Comparison of ENCODE assay signal across 7 cellular contexts in genomic region chr12:2794261-2794735, GRCh38. TPM values are rescaled to one million over a fixed set of nuclear protein-coding genes. Genes with fewer than 3 reads are reported as not detected.
DNase-seq lines count a peak whose midpoint lies in the region; ATAC-seq and TF ChIP-seq lines count a peak whose summit lies in the region.

No MANE protein-coding gene starts in this region.

- DNase-seq in Karpas-422 = no peak
- peak in 37 of 56 donors; percentile 44 to 99 (median 73) for DNase-seq in amygdala (lab: John Stamatoyannopoulos, UW)
- no peak for DNase-seq in right atrium auricular region (ENCODE audit: low spot score)
- peak; percentile 79 for DNase-seq in pons (ENCODE audit: low spot score)
- DNase-seq in GOT3 (lab: John Stamatoyannopoulos, UW) = no peak
- no peak for DNase-seq in UCSD-AML1 (lab: John Stamatoyannopoulos, UW; ENCODE audit: unreplicated experiment)

- ATAC-seq in GM19397 (IDR thresholded peaks at IDR 0.05; ENCODE audit: unreplicated experiment) = peak; percentile 1

- H3K4me2 ChIP-seq in Karpas-422 (ENCODE audit: low read depth, low read length, poor library complexity, severe bottlenecking) = peak overlapping the region; percentile 81

- no peaks in the 10 kb centered on the region for H3K27me3 ChIP-seq in Karpas-422 (ENCODE audit: low read length)
- no peaks in the 10 kb centered on the region for H3K27me3 ChIP-seq in right atrium auricular region

- peaks cover 39% of the 10 kb centered on the region for H3K79me2 ChIP-seq in Karpas-422 (ENCODE audit: low read length)

- H3K9me3 ChIP-seq in Karpas-422 (ENCODE audit: low read length) (no peaks in the 10 kb centered on the region), right atrium auricular region (no peaks in the 10 kb centered on the region)

- TF ChIP-seq CTCF in right atrium auricular region (IDR thresholded peaks at IDR 0.05) = no peak

- peaks cover 29% of the 10 kb centered on the region for H4K20me1 ChIP-seq in Karpas-422 (ENCODE audit: insufficient read depth, low read depth, low read length)

- H2AFZ ChIP-seq in Karpas-422 (ENCODE audit: low read length) = no peak overlapping the region

- peak overlapping the region; percentile 84 for H3K9ac ChIP-seq in Karpas-422 (ENCODE audit: low read length)

- H3K9me2 ChIP-seq in Karpas-422 (replicated peaks; ENCODE audit: insufficient read depth, low read length) = no peaks in the 10 kb centered on the region

- H3K4me1 ChIP-seq in Karpas-422 (ENCODE audit: low read length) = peaks cover 20% of the 10 kb centered on the region
- H3K4me1 ChIP-seq in right atrium auricular region = peaks cover 0 to 29% of the 10 kb centered on the region in 2 donors

- H3K36me3 ChIP-seq in Karpas-422 (ENCODE audit: insufficient read depth, low read length) = peaks cover 33% of the 10 kb centered on the region
- H3K36me3 ChIP-seq in right atrium auricular region = peaks cover 17% of the 10 kb centered on the region

- H3K4me3 ChIP-seq in Karpas-422 (ENCODE audit: low read length) (peak overlapping the region; percentile 92; the same call in 1 of the 2 replicates), right atrium auricular region (peak overlapping the region; percentile 77 to 84)

- H3K27ac ChIP-seq in Karpas-422 (ENCODE audit: low read length) (no peak overlapping the region), right atrium auricular region (peak overlapping the region; percentile 80 to 85)

RNA-seq across cellular contexts. Expression of gene FKBP4, which starts 0.5 kb away (rescaled TPM):
- 76.7 and 98.3 TPM in 2 replicates for total RNA-seq in Karpas-422 (2014; rRNA removed; shearing (Covaris generic); ENCODE audit: low replicate concordance)
- total RNA-seq in right atrium auricular region = 10 to 100 TPM; 25.6 to 29.2 TPM

RNA-seq across cellular contexts. Expression of gene ITFG2, which starts 18.2 kb away (rescaled TPM):
- 31.9 and 54.5 TPM in 2 replicates for total RNA-seq in Karpas-422 (2014; rRNA removed; shearing (Covaris generic); ENCODE audit: low replicate concordance)
- total RNA-seq in right atrium auricular region = 10 to 100 TPM; 12.7 to 13.7 TPM

RNA-seq across cellular contexts. Expression of gene NRIP2, which starts 40.5 kb away (rescaled TPM):
- not detected in 2 replicates for total RNA-seq in Karpas-422 (2014; rRNA removed; shearing (Covaris generic); ENCODE audit: low replicate concordance)
- total RNA-seq in right atrium auricular region = 1 to 10 TPM in 1 of 2 donors, under 1 TPM in 1; 0.59 to 3.0 TPM

Comparison
In these comparisons a context has a peak if more than half of its experiments do, and no peak if none do; other contexts are left out.
1. DNase-seq: peak in amygdala (37 of 56) and pons (single experiment); none in Karpas-422 (single experiment), right atrium auricular region (single experiment), GOT3 (single experiment) and UCSD-AML1 (single experiment).